Comparison of ENCODE assay signal across 26 cellular contexts in genomic region chr1:247274857-247275256, GRCh38. TPM values are rescaled to one million over a fixed set of nuclear protein-coding genes. Genes with fewer than 3 reads are reported as not detected.
DNase-seq lines count a peak whose midpoint lies in the region; ATAC-seq, FAIRE-seq and TF ChIP-seq lines count a peak whose summit lies in the region.
"Had no signal": no experiment of that assay in that cellular context is flagged by ENCODE, and none has a peak within 500 bp of the region (broad histone marks: within the 10 kb centered on the region; RNA-seq: fewer than 3 reads in every experiment).

No MANE protein-coding gene starts in this region.

- no peak for TF ChIP-seq RAD21 in HepG2 (CRISPR knock-in tag; IDR thresholded peaks at IDR 0.05)
- TF ChIP-seq RAD21 in K562 (CRISPR knock-in tag; conservative IDR thresholded peaks at IDR 0.05 in 1 of 2, IDR thresholded peaks at IDR 0.05 in 1 of 2): no peak

- TF ChIP-seq CTCF in HepG2 (CRISPR knock-in tag; IDR thresholded peaks at IDR 0.05) (no peak), right lobe of liver (IDR thresholded peaks at IDR 0.05) (no peak), K562 (IDR thresholded peaks at IDR 0.05 in 2 of 3, conservative IDR thresholded peaks at IDR 0.05 in 1 of 3; ENCODE audit: insufficient read depth in 2 of 3, low read depth in 1 of 3, low read length in 3 of 3) (no peak), nephron progenitor cell (IDR thresholded peaks at IDR 0.05) (no peak)

- ATAC-seq in HepG2: peak; percentile 44; the same call in 2 of the 3 replicates
- ATAC-seq in right lobe of liver: no peak
- no peak for ATAC-seq in K562
- ATAC-seq in GM19023 (IDR thresholded peaks at IDR 0.05; ENCODE audit: unreplicated experiment): no peak
- ATAC-seq: HCT116 had no signal

- WGBS in HepG2 (ENCODE audit: low lambda C conversion rate): 24% methylated on average over 3 of the region's 3 CpGs
- 82% methylated on average over 3 of the region's 3 CpGs for WGBS in right lobe of liver (ENCODE audit: insufficient coverage, low coverage, low lambda C conversion rate, missing lambda C conversion rate)
- WGBS in K562 (ENCODE audit: insufficient coverage, low coverage, missing lambda C conversion rate): 13% methylated on average over 3 of the region's 3 CpGs
- 72% methylated on average over 3 of the region's 3 CpGs for whole genome bisulfite sequencing in mesenchymal stem cell

- H3K9ac ChIP-seq in HepG2 (ENCODE audit: insufficient read depth, low read depth, low read length) (no peak overlapping the region), K562 (ENCODE audit: insufficient read depth in 1 of 2, low read depth in 2 of 2, low read length in 2 of 2) (no peak overlapping the region), mesenchymal stem cell (ENCODE audit: low read length) (no peak overlapping the region)

- H4K20me1 ChIP-seq in HepG2 (ENCODE audit: insufficient read depth, low read length) (no peaks in the 10 kb centered on the region), K562 (replicated peaks; ENCODE audit: control insufficient read depth, insufficient read depth, low read length) (no peaks in the 10 kb centered on the region)

- H3K9me1 ChIP-seq in K562 (ENCODE audit: control insufficient read depth, insufficient read depth, low read length): no peaks in the 10 kb centered on the region

- TF ChIP-seq POLR2A in HepG2 (IDR thresholded peaks at IDR 0.05; ENCODE audit: insufficient read depth in 1 of 2, low read depth in 2 of 2, low read length in 2 of 2) (no peak), right lobe of liver (IDR thresholded peaks at IDR 0.05) (no peak), K562 (conservative IDR thresholded peaks at IDR 0.05) (no peak)

- peak; percentile 17 for DNase-seq in HepG2 (ENCODE audit: low spot score)
- DNase-seq in right lobe of liver: no peak
- no peak for DNase-seq in K562 (ENCODE audit: extremely low read depth in 1 of 4, low spot score in 3 of 4)
- DNase-seq in mesenchymal stem cell: no peak
- DNase-seq in stimulated activated naive CD4-positive, alpha-beta T cell treated with Interleukin-2 at 50 U/mL for 16 hours (lab: John Stamatoyannopoulos, UW): no peak
- no peak for DNase-seq in stimulated activated CD4-positive, alpha-beta T cell treated with anti-CD3 and anti-CD28 coated beads, Interleukin-4, amount 100 ng/mL, for 24 hours
- DNase-seq in nephron progenitor cell: no peak
- DNase-seq: CD4-positive, CD25-positive, alpha-beta regulatory T cell; KBM-7; NCI-H1105 treated with DMSO at 0.1 percent for 48 hours; NCI-H146; NCI-H1930; NCI-H2107; NCI-H524; NCI-H774; Right ventricle myocardium superior; RPMI8226 had no signal

- peaks cover 9% of the 10 kb centered on the region for H3K4me1 ChIP-seq in HepG2 (ENCODE audit: insufficient read depth, low read length)
- no peaks in the 10 kb centered on the region for H3K4me1 ChIP-seq in right lobe of liver
- no peaks in the 10 kb centered on the region for H3K4me1 ChIP-seq in K562 (replicated peaks in 1 of 2; ENCODE audit: control insufficient read depth in 2 of 2, insufficient read depth in 2 of 2, low read length in 2 of 2)
- H3K4me1 ChIP-seq in mesenchymal stem cell (ENCODE audit: control insufficient read depth, insufficient read depth, low read depth, low read length): peaks cover 11% of the 10 kb centered on the region
- H3K4me1 ChIP-seq: SJSA1 had no signal

- H3K4ac ChIP-seq in mesenchymal stem cell (ENCODE audit: low read depth in 1 of 2, low read length in 2 of 2): no peak overlapping the region

- H3K36me3 ChIP-seq in HepG2 (replicated peaks in 1 of 2; ENCODE audit: control insufficient read depth in 1 of 2, insufficient read depth in 2 of 2, low read length in 2 of 2) (no peaks in the 10 kb centered on the region), right lobe of liver (no peaks in the 10 kb centered on the region), K562 (ENCODE audit: control insufficient read depth, insufficient read depth, low read length) (no peaks in the 10 kb centered on the region), mesenchymal stem cell (ENCODE audit: control insufficient read depth in 1 of 2, insufficient read depth in 2 of 2, low read depth in 1 of 2, low read length in 2 of 2) (no peaks in the 10 kb centered on the region)
- H3K36me3 ChIP-seq: SJSA1 had no signal

- no peak overlapping the region for H3K27ac Mint-ChIP-seq in nephron progenitor cell
- H3K27ac Mint-ChIP-seq: CD4-positive, CD25-positive, alpha-beta regulatory T cell had no signal

- no peak overlapping the region for H3K23ac ChIP-seq in mesenchymal stem cell (ENCODE audit: low read length in 2 of 2)

- no peak overlapping the region for H2BK5ac ChIP-seq in mesenchymal stem cell (ENCODE audit: low read depth, low read length, poor library complexity, severe bottlenecking)

- H3K27me3 ChIP-seq in HepG2 (ENCODE audit: control insufficient read depth in 1 of 2, insufficient read depth in 2 of 2, low read length in 2 of 2) (no peaks in the 10 kb centered on the region), right lobe of liver (no peaks in the 10 kb centered on the region), K562 (ENCODE audit: control insufficient read depth in 2 of 2, insufficient read depth in 2 of 2, low read length in 2 of 2) (no peaks in the 10 kb centered on the region), mesenchymal stem cell (ENCODE audit: control insufficient read depth in 1 of 2, insufficient read depth in 1 of 2, low read length in 2 of 2) (no peaks in the 10 kb centered on the region)
- H3K27me3 ChIP-seq: SJSA1 had no signal

- no peak overlapping the region for H2BK15ac ChIP-seq in mesenchymal stem cell (ENCODE audit: low read depth, poor library complexity, severe bottlenecking)

- no peaks in the 10 kb centered on the region for H3K79me1 ChIP-seq in mesenchymal stem cell (replicated peaks; ENCODE audit: low read length, poor library complexity, severe bottlenecking)

- peaks cover 3% of the 10 kb centered on the region for H3K9me3 ChIP-seq in HepG2 (ENCODE audit: low read length)
- H3K9me3 ChIP-seq in right lobe of liver: no peaks in the 10 kb centered on the region
- peaks cover 3% of the 10 kb centered on the region; the same call in 1 of the 2 replicates for H3K9me3 ChIP-seq in K562 (replicated peaks; ENCODE audit: control insufficient read depth, insufficient read depth, low read depth, low read length)
- peaks cover 27% of the 10 kb centered on the region for H3K9me3 ChIP-seq in mesenchymal stem cell (ENCODE audit: control insufficient read depth, low read length)
- H3K9me3 ChIP-seq: SJSA1 had no signal

- BruUV-seq in HepG2 (replicated peaks; lab: Mats Ljungman, UMichigan) (no TSS peak), K562 (replicated peaks; lab: Mats Ljungman, UMichigan) (no TSS peak)

- peaks cover 20% of the 10 kb centered on the region for H3K9me3 Mint-ChIP-seq in nephron progenitor cell

- no peak overlapping the region for H3K18ac ChIP-seq in mesenchymal stem cell (ENCODE audit: low read depth in 1 of 2, low read length in 2 of 2)

- intact Hi-C loops in HepG2 (cut with micrococcal nuclease; ENCODE audit: unreplicated experiment): no loop called here
- intact Hi-C loops in right lobe of liver (cut with DNase I): no loop called here
- intact Hi-C loops in K562 (cut with micrococcal nuclease): no loop called here

- no peak overlapping the region for H3K27ac ChIP-seq in HepG2 (ENCODE audit: extremely low read length, insufficient read depth, low read length)
- no peak overlapping the region for H3K27ac ChIP-seq in right lobe of liver
- H3K27ac ChIP-seq in K562 (ENCODE audit: extremely low read depth, low read depth, low read length): no peak overlapping the region
- H3K27ac ChIP-seq in mesenchymal stem cell (ENCODE audit: low read length, poor library complexity, severe bottlenecking): peak overlapping the region; percentile 58
- H3K27ac ChIP-seq: 22Rv1, SJSA1 had no signal

- H2AFZ ChIP-seq in HepG2 (ENCODE audit: low read length) (no peak overlapping the region), K562 (ENCODE audit: low read depth, low read length) (no peak overlapping the region), mesenchymal stem cell (ENCODE audit: low read depth, low read length) (no peak overlapping the region)

- CTCF ChIA-PET in HepG2 (lab: Yijun Ruan, JAX; ENCODE audit: low intra/inter-chr PET ratio, low total read pairs): no interaction called here
- CTCF ChIA-PET in K562 (lab: Yijun Ruan, JAX; ENCODE audit: low intra/inter-chr PET ratio): no interaction called here

- no peaks in the 10 kb centered on the region for H3K79me2 ChIP-seq in HepG2 (ENCODE audit: insufficient read depth, low read length)
- H3K79me2 ChIP-seq in K562 (ENCODE audit: control insufficient read depth, insufficient read depth, low read length): no peaks in the 10 kb centered on the region

- H3K4me3 Mint-ChIP-seq in nephron progenitor cell: no peak overlapping the region
- H3K4me3 Mint-ChIP-seq: CD4-positive, CD25-positive, alpha-beta regulatory T cell had no signal

- no peaks in the 10 kb centered on the region for H3K27me3 Mint-ChIP-seq in nephron progenitor cell (ENCODE audit: low read depth, poor library complexity)
- H3K27me3 Mint-ChIP-seq: CD4-positive, CD25-positive, alpha-beta regulatory T cell had no signal

- no peak overlapping the region for H2BK12ac ChIP-seq in mesenchymal stem cell (ENCODE audit: low read length in 2 of 2)

- no peak overlapping the region for H4K8ac ChIP-seq in mesenchymal stem cell (ENCODE audit: low read length)

- TF ChIP-seq EP300 in HepG2 (IDR thresholded peaks at IDR 0.05; ENCODE audit: low read depth in 2 of 2, low read length in 2 of 2): no peak
- no peak for TF ChIP-seq EP300 in HepG2 (CRISPR knock-in tag; IDR thresholded peaks at IDR 0.05; ENCODE audit: borderline replicate concordance)
- TF ChIP-seq EP300 in K562 (IDR thresholded peaks at IDR 0.05; ENCODE audit: low read length): no peak

- POLR2A ChIA-PET in HepG2 (lab: Yijun Ruan, JAX): no interaction called here
- POLR2A ChIA-PET in K562 (lab: Yijun Ruan, JAX): no interaction called here

- no peak overlapping the region for H3K4me3 ChIP-seq in HepG2 (replicated peaks in 1 of 3; ENCODE audit: insufficient read depth in 1 of 3, low read depth in 2 of 3, low read length in 3 of 3)
- no peak overlapping the region for H3K4me3 ChIP-seq in right lobe of liver
- no peak overlapping the region for H3K4me3 ChIP-seq in K562
- no peak overlapping the region for H3K4me3 ChIP-seq in mesenchymal stem cell (ENCODE audit: insufficient read depth in 1 of 2, low read depth in 1 of 2, low read length in 2 of 2)
- H3K4me3 ChIP-seq: SJSA1 had no signal

- H3K4me2 ChIP-seq in HepG2 (ENCODE audit: low read depth, low read length): no peak overlapping the region
- H3K4me2 ChIP-seq in K562 (ENCODE audit: insufficient read depth, low read length): no peak overlapping the region
- no peak overlapping the region for H3K4me2 ChIP-seq in mesenchymal stem cell (ENCODE audit: low read length, poor library complexity, severe bottlenecking)

- no peak overlapping the region for H2BK120ac ChIP-seq in mesenchymal stem cell (ENCODE audit: low read depth, low read length)

- no peaks in the 10 kb centered on the region for H3K4me1 Mint-ChIP-seq in nephron progenitor cell

- H3K36me3 Mint-ChIP-seq in nephron progenitor cell (ENCODE audit: low read depth): peaks cover 4% of the 10 kb centered on the region

- in situ Hi-C loops in HepG2 (cut with HindIII; ENCODE audit: extremely low pct_ligation_motif_present, low pct_unique_long_range_greater_than_20kb): no loop called here
- in situ Hi-C loops in K562 (cut with MboI): no loop called here

- H2AK5ac ChIP-seq in mesenchymal stem cell (ENCODE audit: low read length, severe bottlenecking): no peak overlapping the region

- no peak overlapping the region for H3K14ac ChIP-seq in mesenchymal stem cell (ENCODE audit: low read length in 2 of 2)

- FAIRE-seq in HepG2 (lab: Jason Lieb, UNC) (no peak), K562 (lab: Jason Lieb, UNC) (no peak)

- no peak overlapping the region for H4K91ac ChIP-seq in mesenchymal stem cell (ENCODE audit: low read length)

RNA-seq across cellular contexts. Expression of gene VN1R5, which starts 19.0 kb away (rescaled TPM):
- total RNA-seq in HepG2 (2016; rRNA removed; fragmentation: Illumina TruSeq; extraction: Trizol) (not detected in 2 replicates), right lobe of liver (not detected), K562 (2014; rRNA removed) (not detected in 2 replicates), K562 (2014; rRNA removed; fragmentation: Illumina TruSeq; extraction: Trizol) (not detected in 2 replicates), K562 (2015; rRNA removed; fragmentation: Illumina TruSeq; extraction: Trizol) (not detected in 2 replicates), K562 (2021) (not detected in 2 replicates)
- total RNA-seq in HepG2 (2016; cell fraction: cytosol; rRNA removed; fragmentation: Illumina TruSeq; extraction: Trizol; ENCODE audit: low read depth): not detected in 2 replicates
- total RNA-seq in HepG2 (2016; cell fraction: insoluble cytoplasmic fraction; rRNA removed; fragmentation: Illumina TruSeq; extraction: Trizol): not detected in 2 replicates
- not detected in 2 replicates for total RNA-seq in HepG2 (2016; cell fraction: membrane; rRNA removed; fragmentation: Illumina TruSeq; extraction: Trizol)
- total RNA-seq in HepG2 (2016; cell fraction: nucleus; rRNA removed; fragmentation: Illumina TruSeq; extraction: Trizol): not detected in 2 replicates
- polyA plus RNA-seq in HepG2 (2011; rRNA removed) (not detected in 2 replicates), K562 (2011; rRNA removed) (not detected in 2 replicates), K562 (2014; fragmentation: Illumina TruSeq; extraction: Trizol) (not detected in 2 replicates), K562 (2014; fragmentation: Nextera tagmentation; extraction: Ambion mirVana) (not detected), K562 (2014; rRNA removed) (not detected in 2 replicates)
- polyA plus RNA-seq in HepG2 (2011; cell fraction: cytosol; rRNA removed): not detected in 2 replicates
- not detected in 2 replicates for polyA plus RNA-seq in HepG2 (2011; cell fraction: nucleus; rRNA removed)
- not detected in 2 replicates for polyA plus RNA-seq in HepG2 (2012)
- not detected in 2 replicates for polyA plus RNA-seq in HepG2 (2016; cell fraction: cytosol; fragmentation: Illumina TruSeq; extraction: Trizol; ENCODE audit: low read depth)
- not detected in 2 replicates for polyA plus RNA-seq in HepG2 (2016; cell fraction: insoluble cytoplasmic fraction; fragmentation: Illumina TruSeq; extraction: Trizol; ENCODE audit: low read depth)
- not detected in 2 replicates for polyA plus RNA-seq in HepG2 (2016; cell fraction: membrane; fragmentation: Illumina TruSeq; extraction: Trizol; ENCODE audit: low read depth)
- not detected in 2 replicates for polyA plus RNA-seq in HepG2 (2016; cell fraction: nucleus; fragmentation: Illumina TruSeq; extraction: Trizol; ENCODE audit: insufficient read depth, low read depth)
- not detected in 2 replicates for polyA minus RNA-seq in HepG2 (2011; rRNA and poly(A)+ RNA removed; ENCODE audit: low replicate concordance)
- not detected in 2 replicates for polyA minus RNA-seq in HepG2 (2011; cell fraction: cytosol; rRNA and poly(A)+ RNA removed)
- polyA minus RNA-seq in HepG2 (2011; cell fraction: nucleus; rRNA and poly(A)+ RNA removed): not detected in 2 replicates
- not detected in 2 replicates for total RNA-seq in K562 (2011; cell fraction: chromatin; rRNA removed; ENCODE audit: low replicate concordance)
- not detected in 2 replicates for total RNA-seq in K562 (2011; cell fraction: nucleolus; rRNA removed)
- not detected in 2 replicates for total RNA-seq in K562 (2011; cell fraction: nucleoplasm; rRNA removed)
- polyA plus RNA-seq in K562 (2011; cell fraction: cytosol; rRNA removed): not detected in 2 replicates
- polyA plus RNA-seq in K562 (2011; cell fraction: nucleus; rRNA removed): not detected in 2 replicates
- not detected in 2 replicates for polyA plus RNA-seq in K562 (2012)
- not detected in 2 replicates for polyA minus RNA-seq in K562 (2011; rRNA and poly(A)+ RNA removed)
- polyA minus RNA-seq in K562 (2011; cell fraction: cytosol; rRNA and poly(A)+ RNA removed): not detected in 2 replicates
- not detected in 2 replicates for polyA minus RNA-seq in K562 (2011; cell fraction: nucleus; rRNA and poly(A)+ RNA removed)
- not detected for polyA plus RNA-seq in mesenchymal stem cell (2013, experiment 1 of 2)
- polyA plus RNA-seq in mesenchymal stem cell (2013, experiment 2 of 2): not detected
- total RNA-seq: CD4-positive, CD25-positive, alpha-beta regulatory T cell; H4; HT1080; LHCN-M2; MCF 10A; Right ventricle myocardium superior; SJSA1 had no signal
- polyA plus RNA-seq: BJ; CD4-positive, CD25-positive, alpha-beta regulatory T cell had no signal

RNA-seq across cellular contexts. Expression of gene ZNF496, which starts 56.8 kb away (rescaled TPM):
- total RNA-seq in HepG2 (2016; rRNA removed; fragmentation: Illumina TruSeq; extraction: Trizol): 14.6 and 14.8 TPM in 2 replicates
- 3.5 and 3.9 TPM in 2 replicates for total RNA-seq in HepG2 (2016; cell fraction: cytosol; rRNA removed; fragmentation: Illumina TruSeq; extraction: Trizol; ENCODE audit: low read depth)
- total RNA-seq in HepG2 (2016; cell fraction: insoluble cytoplasmic fraction; rRNA removed; fragmentation: Illumina TruSeq; extraction: Trizol): 12.9 and 14.4 TPM in 2 replicates
- 13.3 and 14.3 TPM in 2 replicates for total RNA-seq in HepG2 (2016; cell fraction: membrane; rRNA removed; fragmentation: Illumina TruSeq; extraction: Trizol)
- total RNA-seq in HepG2 (2016; cell fraction: nucleus; rRNA removed; fragmentation: Illumina TruSeq; extraction: Trizol): 11.3 and 12.8 TPM in 2 replicates
- polyA plus RNA-seq in HepG2 (2011; rRNA removed): 18.6 and 21.4 TPM in 2 replicates
- 18.6 and 21.4 TPM in 2 replicates for polyA plus RNA-seq in HepG2 (2011; cell fraction: cytosol; rRNA removed)
- polyA plus RNA-seq in HepG2 (2011; cell fraction: nucleus; rRNA removed): 29.3 and 32.0 TPM in 2 replicates
- polyA plus RNA-seq in HepG2 (2012): 13.6 and 16.7 TPM in 2 replicates
- 2.4 and 3.2 TPM in 2 replicates for polyA plus RNA-seq in HepG2 (2016; cell fraction: cytosol; fragmentation: Illumina TruSeq; extraction: Trizol; ENCODE audit: low read depth)
- polyA plus RNA-seq in HepG2 (2016; cell fraction: insoluble cytoplasmic fraction; fragmentation: Illumina TruSeq; extraction: Trizol; ENCODE audit: low read depth): 14.2 and 14.7 TPM in 2 replicates
- 9.0 and 9.3 TPM in 2 replicates for polyA plus RNA-seq in HepG2 (2016; cell fraction: membrane; fragmentation: Illumina TruSeq; extraction: Trizol; ENCODE audit: low read depth)
- polyA plus RNA-seq in HepG2 (2016; cell fraction: nucleus; fragmentation: Illumina TruSeq; extraction: Trizol; ENCODE audit: insufficient read depth, low read depth): 17.5 and 19.9 TPM in 2 replicates
- 45.1 and 57.4 TPM in 2 replicates for polyA minus RNA-seq in HepG2 (2011; rRNA and poly(A)+ RNA removed; ENCODE audit: low replicate concordance)
- 20.3 and 20.7 TPM in 2 replicates for polyA minus RNA-seq in HepG2 (2011; cell fraction: cytosol; rRNA and poly(A)+ RNA removed)
- polyA minus RNA-seq in HepG2 (2011; cell fraction: nucleus; rRNA and poly(A)+ RNA removed): 14.9 and 17.2 TPM in 2 replicates
- 1 to 10 TPM; 3.7 to 5.8 (median 5.3) TPM for total RNA-seq in right lobe of liver
- 46.7 and 71.5 TPM in 2 replicates for total RNA-seq in K562 (2011; cell fraction: chromatin; rRNA removed; ENCODE audit: low replicate concordance)
- total RNA-seq in K562 (2011; cell fraction: nucleolus; rRNA removed): 49.9 and 53.0 TPM in 2 replicates
- total RNA-seq in K562 (2011; cell fraction: nucleoplasm; rRNA removed): 47.4 and 58.0 TPM in 2 replicates
- total RNA-seq in K562 (2014; rRNA removed): 44.4 and 63.2 TPM in 2 replicates
- total RNA-seq in K562 (2014; rRNA removed; fragmentation: Illumina TruSeq; extraction: Trizol): 22.0 and 22.7 TPM in 2 replicates
- 31.4 and 31.6 TPM in 2 replicates for total RNA-seq in K562 (2015; rRNA removed; fragmentation: Illumina TruSeq; extraction: Trizol)
- total RNA-seq in K562 (2021): 54.0 and 55.5 TPM in 2 replicates
- 29.8 and 37.8 TPM in 2 replicates for polyA plus RNA-seq in K562 (2011; rRNA removed)
- 35.8 and 37.3 TPM in 2 replicates for polyA plus RNA-seq in K562 (2011; cell fraction: cytosol; rRNA removed)
- 52.3 and 64.6 TPM in 2 replicates for polyA plus RNA-seq in K562 (2011; cell fraction: nucleus; rRNA removed)
- 28.9 and 48.4 TPM in 2 replicates for polyA plus RNA-seq in K562 (2012)
- 31.3 and 35.5 TPM in 2 replicates for polyA plus RNA-seq in K562 (2014; fragmentation: Illumina TruSeq; extraction: Trizol)
- 1 to 10 TPM; 4.3 to 5.9 TPM for polyA plus RNA-seq in K562 (2014; fragmentation: Nextera tagmentation; extraction: Ambion mirVana)
- polyA plus RNA-seq in K562 (2014; rRNA removed): 38.2 and 43.3 TPM in 2 replicates
- polyA minus RNA-seq in K562 (2011; rRNA and poly(A)+ RNA removed): 44.2 and 45.8 TPM in 2 replicates
- polyA minus RNA-seq in K562 (2011; cell fraction: cytosol; rRNA and poly(A)+ RNA removed): 31.3 and 34.9 TPM in 2 replicates
- 25.3 and 28.4 TPM in 2 replicates for polyA minus RNA-seq in K562 (2011; cell fraction: nucleus; rRNA and poly(A)+ RNA removed)
- polyA plus RNA-seq in mesenchymal stem cell (2013, experiment 1 of 2): 12.9 TPM
- polyA plus RNA-seq in mesenchymal stem cell (2013, experiment 2 of 2): 12.9 TPM

Comparison
In these comparisons a context has a peak if more than half of its experiments do, and no peak if none do; other contexts are left out.
1. Of the 241 proteins assayed by ChIP-seq in both HepG2 and K562: peak only in HepG2: MAFF and MAFK; only in K562: none; in both: none; in neither: 239.